7 cellular contexts compared by ENCODE assay signal in genomic region chr17:28327031-28327607, GRCh38. TPM values are rescaled to one million over a fixed set of nuclear protein-coding genes. Genes with fewer than 3 reads are reported as not detected.
A peak's percentile ranks its signal among the peaks of the same experiment; 100 is the strongest.
DNase-seq lines count a peak whose midpoint lies in the region; ATAC-seq and TF ChIP-seq lines count a peak whose summit lies in the region.
"Had no signal": no experiment of that assay in that cellular context is flagged by ENCODE, and none has a peak within 500 bp of the region (broad histone marks: within the 10 kb centered on the region; RNA-seq: fewer than 3 reads in every experiment).

No MANE protein-coding gene starts in this region.

- DNase-seq in stimulated activated CD4-positive, alpha-beta T cell treated with anti-CD3 and anti-CD28 coated beads, Interleukin-15, amount 100 ng/mL, for 24 hours = peak; percentile 50
- DNase-seq in stimulated activated CD4-positive, alpha-beta T cell treated with anti-CD3 and anti-CD28 coated beads, Interleukin-12 subunit alpha, Interleukin-12 subunit beta, amount 100 ng/mL, for 4 hours = no peak
- no peak for DNase-seq in upper lobe of right lung
- no peak for DNase-seq in Karpas-422
- DNase-seq: C1 segment of cervical spinal cord, dermis blood vessel endothelial cell, midbrain had no signal

- no peaks in the 10 kb centered on the region for H3K27me3 ChIP-seq in upper lobe of right lung
- H3K27me3 ChIP-seq in Karpas-422 (ENCODE audit: low read length) = no peaks in the 10 kb centered on the region

- intact Hi-C loops in upper lobe of right lung (cut with DNase I) = no loop called here

- H4K20me1 ChIP-seq in Karpas-422 (ENCODE audit: insufficient read depth, low read depth, low read length) = no peaks in the 10 kb centered on the region; the same call in 1 of the 2 replicates

- H2AFZ ChIP-seq in Karpas-422 (ENCODE audit: low read length) = no peak overlapping the region

- H3K4me1 ChIP-seq in upper lobe of right lung (peaks cover 21% of the 10 kb centered on the region), Karpas-422 (ENCODE audit: low read length) (peaks cover 9% of the 10 kb centered on the region; the same call in 1 of the 2 replicates)

- H3K79me2 ChIP-seq in Karpas-422 (ENCODE audit: low read length) = peaks cover 49% of the 10 kb centered on the region

- H3K9ac ChIP-seq in Karpas-422 (ENCODE audit: low read length) = no peak overlapping the region

- no peak for TF ChIP-seq CTCF in upper lobe of right lung (IDR thresholded peaks at IDR 0.05)

- H3K9me2 ChIP-seq in Karpas-422 (replicated peaks; ENCODE audit: insufficient read depth, low read length) = no peaks in the 10 kb centered on the region

- H3K27ac ChIP-seq in upper lobe of right lung (peak overlapping the region; percentile 6), Karpas-422 (ENCODE audit: low read length) (no peak overlapping the region)

- no peaks in the 10 kb centered on the region for H3K9me3 ChIP-seq in upper lobe of right lung
- H3K9me3 ChIP-seq in Karpas-422 (ENCODE audit: low read length) = no peaks in the 10 kb centered on the region

- H3K36me3 ChIP-seq in upper lobe of right lung = peaks cover 48% of the 10 kb centered on the region
- peaks cover 39% of the 10 kb centered on the region for H3K36me3 ChIP-seq in Karpas-422 (ENCODE audit: insufficient read depth, low read length)

- no peak overlapping the region for H3K4me2 ChIP-seq in Karpas-422 (ENCODE audit: low read depth, low read length, poor library complexity, severe bottlenecking)

- ATAC-seq in upper lobe of right lung = no peak

- H3K4me3 ChIP-seq in upper lobe of right lung (no peak overlapping the region), Karpas-422 (ENCODE audit: low read length) (no peak overlapping the region)

RNA-seq across cellular contexts. Expression of gene TMEM97, which starts 8.1 kb away (rescaled TPM):
- total RNA-seq in upper lobe of right lung = 64.4 TPM
- total RNA-seq in Karpas-422 (2014; rRNA removed; shearing (Covaris generic); ENCODE audit: low replicate concordance) = 38.9 and 74.3 TPM in 2 replicates

RNA-seq across cellular contexts. Expression of gene IFT20, which starts 8.2 kb away (rescaled TPM):
- 33.3 TPM for total RNA-seq in upper lobe of right lung
- total RNA-seq in Karpas-422 (2014; rRNA removed; shearing (Covaris generic); ENCODE audit: low replicate concordance) = 44.5 and 56.6 TPM in 2 replicates

RNA-seq across cellular contexts. Expression of gene TNFAIP1, which starts 8.4 kb away (rescaled TPM):
- total RNA-seq in upper lobe of right lung = 82.7 TPM
- total RNA-seq in Karpas-422 (2014; rRNA removed; shearing (Covaris generic); ENCODE audit: low replicate concordance) = 8.5 and 16.6 TPM in 2 replicates

RNA-seq across cellular contexts. Expression of gene POLDIP2, which starts 30.2 kb away (rescaled TPM):
- 55.3 TPM for total RNA-seq in upper lobe of right lung
- total RNA-seq in Karpas-422 (2014; rRNA removed; shearing (Covaris generic); ENCODE audit: low replicate concordance) = 71.1 and 98.3 TPM in 2 replicates

RNA-seq across cellular contexts. Expression of gene SEBOX, which starts 37.9 kb away (rescaled TPM):
- not detected for total RNA-seq in upper lobe of right lung
- not detected in 2 replicates for total RNA-seq in Karpas-422 (2014; rRNA removed; shearing (Covaris generic); ENCODE audit: low replicate concordance)
- total RNA-seq: dermis blood vessel endothelial cell had no signal
